7 cellular contexts compared by ENCODE assay signal in genomic region chr1:243254927-243255790, GRCh38.
A peak's percentile ranks its signal among the peaks of the same experiment; 100 is the strongest.
DNase-seq lines count a peak whose midpoint lies in the region; ATAC-seq and TF ChIP-seq lines count a peak whose summit lies in the region.

Gene CEP170 (minus strand): TSS chr1:243255281. CDS start chr1:243225280, 30,001 bp downstream.

- TF ChIP-seq CTCF in astrocyte of the cerebellum (IDR thresholded peaks at IDR 0.05; ENCODE audit: low read depth, low read length, missing control alignments) (no peak), retinal pigment epithelial cell (conservative IDR thresholded peaks at IDR 0.05; ENCODE audit: low read depth, low read length) (no peak)

- peak within 1 kb of the TSS; percentile 89 for H3K4me3 ChIP-seq in astrocyte of the cerebellum (ENCODE audit: low read depth, low read length)
- peak within 1 kb of the TSS; percentile 93 for H3K4me3 ChIP-seq in retinal pigment epithelial cell (ENCODE audit: low read length)

- in situ Hi-C loops in astrocyte of the cerebellum (cut with HindIII; ENCODE audit: low sequenced_read_pairs): no loop called here

- DNase-seq in NCI-H187 (lab: John Stamatoyannopoulos, UW): peak; percentile 86 to 96
- DNase-seq in T-helper 22 cell (ENCODE audit: low read depth): peak; percentile 86
- DNase-seq in astrocyte of the cerebellum (ENCODE audit: low read depth): peak; percentile 97
- peak; percentile 93 to 97 for DNase-seq in hippocampal formation (lab: John Stamatoyannopoulos, UW)
- peak; percentile 95 for DNase-seq in retinal pigment epithelial cell (ENCODE audit: low read depth)

- ATAC-seq in GM18499 (IDR thresholded peaks at IDR 0.05; ENCODE audit: insufficient read depth, unreplicated experiment) (peak; percentile 34), HG02938 (IDR thresholded peaks at IDR 0.05; ENCODE audit: unreplicated experiment) (peak; percentile 50)

Comparison
In these comparisons a context has a peak if more than half of its experiments do, and no peak if none do; other contexts are left out.
1. Peak in every context shown above with its lines: DNase-seq, ATAC-seq and H3K4me3 ChIP-seq.